10 cellular contexts compared by ENCODE assay signal in genomic region chr16:53864819-53865491, GRCh38.
A peak's percentile ranks its signal among the peaks of the same experiment; 100 is the strongest.
DNase-seq lines count a peak whose midpoint lies in the region; ATAC-seq and TF ChIP-seq lines count a peak whose summit lies in the region.
"Had no signal": no experiment of that assay in that cellular context is flagged by ENCODE, and none has a peak within 500 bp of the region (broad histone marks: within the 10 kb centered on the region; RNA-seq: fewer than 3 reads in every experiment).

No MANE protein-coding gene starts in this region.

- H3K36me3 ChIP-seq in uterus (no peaks in the 10 kb centered on the region), thyroid gland (peaks cover 3 to 4% of the 10 kb centered on the region in 2 donors)

- 94 to 95% methylated on average over 2 of the region's 2 CpGs for WGBS in thyroid gland, 2 donors

- no peak overlapping the region for H3K27ac ChIP-seq in uterus
- no peak overlapping the region for H3K27ac ChIP-seq in thyroid gland

- peak overlapping the region in 1 of 2 donors; percentile 46 for H3K4me3 Mint-ChIP-seq in activated T-cell treated with anti-CD3 and anti-CD28 coated beads, Interleukin-2, amount 50 U/mL, for 72 hours
- H3K4me3 Mint-ChIP-seq: neural crest cell had no signal

- peak overlapping the region; percentile 92 for H3K27ac Mint-ChIP-seq in activated T-cell treated with anti-CD3 and anti-CD28 coated beads, Interleukin-2, amount 50 U/mL, for 72 hours

- TF ChIP-seq POLR2A in uterus (IDR thresholded peaks at IDR 0.05) (no peak), thyroid gland (IDR thresholded peaks at IDR 0.05) (no peak)

- H3K4me1 Mint-ChIP-seq in activated T-cell treated with anti-CD3 and anti-CD28 coated beads, Interleukin-2, amount 50 U/mL, for 72 hours (ENCODE audit: low read depth): peaks cover 28% of the 10 kb centered on the region

- intact Hi-C loops in uterus (cut with DNase I; ENCODE audit: low total_unique reads): no loop called here
- intact Hi-C loops in thyroid gland (cut with DNase I): no loop called here

- H3K27me3 ChIP-seq in uterus (no peaks in the 10 kb centered on the region), thyroid gland (no peaks in the 10 kb centered on the region)

- no peaks in the 10 kb centered on the region for H3K27me3 Mint-ChIP-seq in activated T-cell treated with anti-CD3 and anti-CD28 coated beads, Interleukin-2, amount 50 U/mL, for 72 hours (ENCODE audit: low read depth)

- H3K4me1 ChIP-seq in uterus (no peaks in the 10 kb centered on the region), thyroid gland (peaks cover 0 to 3% of the 10 kb centered on the region in 2 donors)

- H3K9me3 ChIP-seq in uterus: no peaks in the 10 kb centered on the region
- no peaks in the 10 kb centered on the region for H3K9me3 ChIP-seq in thyroid gland

- ATAC-seq in HG02884 (IDR thresholded peaks at IDR 0.05; ENCODE audit: unreplicated experiment): peak; percentile 9
- ATAC-seq in activated T-cell treated with anti-CD3 and anti-CD28 coated beads, Interleukin-2, amount 50 U/mL, for 72 hours (replicated peaks in 1 of 2): peak; percentile 69 to 71

- H3K4me3 ChIP-seq in uterus (no peak overlapping the region), thyroid gland (replicated peaks in 1 of 3) (no peak overlapping the region)

- H3K36me3 Mint-ChIP-seq in activated T-cell treated with anti-CD3 and anti-CD28 coated beads, Interleukin-2, amount 50 U/mL, for 72 hours (ENCODE audit: insufficient read depth in 2 of 2): peaks cover 14 to 16% of the 10 kb centered on the region in 2 donors

- DNase-seq in DMS53 treated with DMSO at 0.1 percent for 48 hours (lab: John Stamatoyannopoulos, UW; ENCODE audit: unreplicated experiment) (peak; percentile 31), medulla oblongata (ENCODE audit: extremely low spot score) (peak; percentile 35), H4 (ENCODE audit: low spot score) (no peak), hippocampal formation (lab: John Stamatoyannopoulos, UW) (no peak), uterus (no peak), thyroid gland (no peak)
- no peak for DNase-seq in activated T-cell treated with anti-CD3 and anti-CD28 coated beads, Interleukin-2, amount 50 U/mL, for 72 hours
- DNase-seq: NK-92 treated with Interleukin-12 subunit alpha and Interleukin-12 subunit beta, amount 100 ng/mL, for 24 hours had no signal

- TF ChIP-seq CTCF in uterus (IDR thresholded peaks at IDR 0.05): no peak
- no peak for TF ChIP-seq CTCF in thyroid gland (IDR thresholded peaks at IDR 0.05)

- peaks cover 0 to 8% of the 10 kb centered on the region in 2 donors for H3K9me3 Mint-ChIP-seq in activated T-cell treated with anti-CD3 and anti-CD28 coated beads, Interleukin-2, amount 50 U/mL, for 72 hours

Comparison
In these comparisons a context has a peak if more than half of its experiments do, and no peak if none do; other contexts are left out.
1. DNase-seq: peak in DMS53 treated with DMSO at 0.1 percent for 48 hours (single experiment) and medulla oblongata (single experiment); none in activated T-cell treated with anti-CD3 and anti-CD28 coated beads, Interleukin-2, amount 50 U/mL, for 72 hours (0 of 2), H4 (single experiment), hippocampal formation (0 of 2), uterus (0 of 2) and thyroid gland (0 of 2).